ENCODE assay signal across 8 cellular contexts in genomic region chr13:103188688-103189326, GRCh38.
DNase-seq lines count a peak whose midpoint lies in the region; ATAC-seq and TF ChIP-seq lines count a peak whose summit lies in the region.

No MANE protein-coding gene starts in this region.

- DNase-seq in GM12864 (ENCODE audit: low read depth) (no peak), fibroblast of the conjunctiva (ENCODE audit: low read depth) (peak; percentile 6), thoracic aorta (ENCODE audit: low spot score) (no peak), mucosa of gallbladder (ENCODE audit: low spot score) (no peak), NK-92 (lab: John Stamatoyannopoulos, UW; ENCODE audit: unreplicated experiment) (no peak)

- H3K36me3 ChIP-seq in OCI-LY3 (replicated peaks; ENCODE audit: low read depth, low read length) (no peaks in the 10 kb centered on the region), thoracic aorta (no peaks in the 10 kb centered on the region)

- H2AFZ ChIP-seq in OCI-LY3 (ENCODE audit: low read depth, low read length) = peak overlapping the region; percentile 38; the same call in 1 of the 2 replicates

- no peak overlapping the region for H3K27ac ChIP-seq in OCI-LY3 (ENCODE audit: low read length)
- H3K27ac ChIP-seq in thoracic aorta = no peak overlapping the region

- H4K20me1 ChIP-seq in OCI-LY3 (ENCODE audit: insufficient read depth, low read length) = no peaks in the 10 kb centered on the region

- H3K4me1 ChIP-seq in OCI-LY3 (ENCODE audit: low read length) (peaks cover 18% of the 10 kb centered on the region), thoracic aorta (ENCODE audit: control insufficient read depth in 1 of 2, low read depth in 2 of 2) (no peaks in the 10 kb centered on the region)

- H3K9me3 ChIP-seq in OCI-LY3 (ENCODE audit: insufficient read depth, low read length) (no peaks in the 10 kb centered on the region), thoracic aorta (no peaks in the 10 kb centered on the region)

- H3K4me3 ChIP-seq in GM12864 (ENCODE audit: low read depth, low read length) = no peak overlapping the region
- peak overlapping the region; percentile 53; the same call in 1 of the 2 replicates for H3K4me3 ChIP-seq in OCI-LY3 (ENCODE audit: low read length)
- no peak overlapping the region for H3K4me3 ChIP-seq in thoracic aorta

- TF ChIP-seq CTCF in GM12864 (IDR thresholded peaks at IDR 0.05; ENCODE audit: low read depth, low read length, missing control alignments) = peak; percentile 39
- TF ChIP-seq CTCF in OCI-LY3 (IDR thresholded peaks at IDR 0.05; ENCODE audit: low read depth, low read length) = peak; percentile 82
- TF ChIP-seq CTCF in thoracic aorta (IDR thresholded peaks at IDR 0.05) = peak; percentile 22

- no peaks in the 10 kb centered on the region for H3K79me2 ChIP-seq in OCI-LY3 (ENCODE audit: low read length)

- peak overlapping the region; percentile 62 for H3K4me2 ChIP-seq in OCI-LY3 (ENCODE audit: low read length)

- H3K9ac ChIP-seq in OCI-LY3 (ENCODE audit: low read length) = no peak overlapping the region

- peaks cover 4% of the 10 kb centered on the region; the same call in 1 of the 2 replicates for H3K27me3 ChIP-seq in OCI-LY3 (ENCODE audit: low read depth, low read length)
- no peaks in the 10 kb centered on the region for H3K27me3 ChIP-seq in thoracic aorta (replicated peaks; ENCODE audit: insufficient read depth)

- ATAC-seq in HG02678 (IDR thresholded peaks at IDR 0.05; ENCODE audit: unreplicated experiment) (peak; percentile 45), thoracic aorta (ENCODE audit: insufficient number of reproducible peaks, low FRiP score, low read depth) (no peak), GM21423 (IDR thresholded peaks at IDR 0.05; ENCODE audit: unreplicated experiment) (no peak)

Comparison
In these comparisons a context has a peak if more than half of its experiments do, and no peak if none do; other contexts are left out.
1. CTCF ChIP-seq: peak in every context shown above with its lines; median percentile 82 in OCI-LY3; 39 in GM12864; 22 in thoracic aorta.